1 cellular context compared by ENCODE assay signal in genomic region chr9:114058688-114059046, GRCh38.
TF ChIP-seq lines count a peak whose summit lies in the region.

No MANE protein-coding gene starts in this region.

TF ChIP-seq in HepG2, 621 proteins besides CTCF, POLR2A, EP300 and RAD21 (continues in another document):
- TF ChIP-seq ZNF512B (CRISPR knock-in tag; IDR thresholded peaks at IDR 0.05; ENCODE audit: borderline replicate concordance): 0 out of 2 replicates have a peak, but pooled peaks have one; percentile 36
- no peak for TF ChIP-seq GFI1 (CRISPR knock-in tag; IDR thresholded peaks at IDR 0.05; ENCODE audit: borderline replicate concordance)
- TF ChIP-seq, protein P1, sequence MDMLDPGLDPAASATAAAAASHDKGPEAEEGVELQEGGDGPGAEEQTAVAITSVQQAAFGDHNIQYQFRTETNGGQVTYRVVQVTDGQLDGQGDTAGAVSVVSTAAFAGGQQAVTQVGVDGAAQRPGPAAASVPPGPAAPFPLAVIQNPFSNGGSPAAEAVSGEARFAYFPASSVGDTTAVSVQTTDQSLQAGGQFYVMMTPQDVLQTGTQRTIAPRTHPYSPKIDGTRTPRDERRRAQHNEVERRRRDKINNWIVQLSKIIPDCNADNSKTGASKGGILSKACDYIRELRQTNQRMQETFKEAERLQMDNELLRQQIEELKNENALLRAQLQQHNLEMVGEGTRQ (IDR thresholded peaks at IDR 0.05; ENCODE audit: low read depth, low read length): no peak
- TF ChIP-seq, protein P1 (CRISPR knock-in tag; IDR thresholded peaks at IDR 0.05; ENCODE audit: borderline replicate concordance): no peak
- TF ChIP-seq, protein P2, sequence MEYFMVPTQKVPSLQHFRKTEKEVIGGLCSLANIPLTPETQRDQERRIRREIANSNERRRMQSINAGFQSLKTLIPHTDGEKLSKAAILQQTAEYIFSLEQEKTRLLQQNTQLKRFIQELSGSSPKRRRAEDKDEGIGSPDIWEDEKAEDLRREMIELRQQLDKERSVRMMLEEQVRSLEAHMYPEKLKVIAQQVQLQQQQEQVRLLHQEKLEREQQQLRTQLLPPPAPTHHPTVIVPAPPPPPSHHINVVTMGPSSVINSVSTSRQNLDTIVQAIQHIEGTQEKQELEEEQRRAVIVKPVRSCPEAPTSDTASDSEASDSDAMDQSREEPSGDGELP (IDR thresholded peaks at IDR 0.05; ENCODE audit: borderline replicate concordance, low read depth): no peak
- peak; percentile 52; the same call in 1 of the 2 replicates for TF ChIP-seq THAP7 (CRISPR knock-in tag; IDR thresholded peaks at IDR 0.05)
- TF ChIP-seq DRAP1 (CRISPR knock-in tag; IDR thresholded peaks at IDR 0.05): peak; percentile 38; the same call in 1 of the 2 replicates
- TF ChIP-seq FOXA1 (IDR thresholded peaks at IDR 0.05): no peak
- TF ChIP-seq FOXA1 (CRISPR knock-in tag; IDR thresholded peaks at IDR 0.05): no peak
- TF ChIP-seq ZNF607 (CRISPR knock-in tag; IDR thresholded peaks at IDR 0.05; ENCODE audit: borderline replicate concordance): 0 out of 2 replicates have a peak, but pooled peaks have one; percentile 57
- 0 out of 2 replicates have a peak, but pooled peaks have one; percentile 37 for TF ChIP-seq MEIS1 (CRISPR knock-in tag; IDR thresholded peaks at IDR 0.05; ENCODE audit: borderline replicate concordance)
- no peak for TF ChIP-seq PHF20 (CRISPR knock-in tag; IDR thresholded peaks at IDR 0.05)
- TF ChIP-seq, protein P3, sequence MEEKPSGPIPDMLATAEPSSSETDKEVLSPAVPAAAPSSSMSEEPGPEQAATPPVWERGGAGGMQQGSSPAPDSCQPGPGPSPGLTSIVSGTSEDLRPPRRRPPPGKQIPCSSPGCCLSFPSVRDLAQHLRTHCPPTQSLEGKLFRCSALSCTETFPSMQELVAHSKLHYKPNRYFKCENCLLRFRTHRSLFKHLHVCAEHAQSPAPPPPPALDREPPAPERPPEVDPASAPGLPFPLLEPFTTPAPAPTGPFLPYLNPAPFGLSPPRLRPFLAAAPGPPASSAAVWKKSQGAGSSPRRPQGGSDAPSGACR (CRISPR knock-in tag; IDR thresholded peaks at IDR 0.05): no peak
- TF ChIP-seq, protein P4, sequence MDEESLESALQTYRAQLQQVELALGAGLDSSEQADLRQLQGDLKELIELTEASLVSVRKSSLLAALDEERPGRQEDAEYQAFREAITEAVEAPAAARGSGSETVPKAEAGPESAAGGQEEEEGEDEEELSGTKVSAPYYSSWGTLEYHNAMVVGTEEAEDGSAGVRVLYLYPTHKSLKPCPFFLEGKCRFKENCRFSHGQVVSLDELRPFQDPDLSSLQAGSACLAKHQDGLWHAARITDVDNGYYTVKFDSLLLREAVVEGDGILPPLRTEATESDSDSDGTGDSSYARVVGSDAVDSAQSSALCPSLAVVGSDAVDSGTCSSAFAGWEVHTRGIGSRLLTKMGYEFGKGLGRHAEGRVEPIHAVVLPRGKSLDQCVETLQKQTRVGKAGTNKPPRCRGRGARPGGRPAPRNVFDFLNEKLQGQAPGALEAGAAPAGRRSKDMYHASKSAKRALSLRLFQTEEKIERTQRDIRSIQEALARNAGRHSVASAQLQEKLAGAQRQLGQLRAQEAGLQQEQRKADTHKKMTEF (CRISPR knock-in tag; IDR thresholded peaks at IDR 0.05): 0 out of 2 replicates have a peak, but pooled peaks have one; percentile 39
- peak; percentile 37; the same call in 1 of the 2 replicates for TF ChIP-seq BATF2 (CRISPR knock-in tag; IDR thresholded peaks at IDR 0.05)
- no peak for TF ChIP-seq KLF12 (CRISPR knock-in tag; IDR thresholded peaks at IDR 0.05; ENCODE audit: borderline replicate concordance)
- no peak for TF ChIP-seq ARID2 (CRISPR knock-in tag; IDR thresholded peaks at IDR 0.05; ENCODE audit: borderline replicate concordance)
- TF ChIP-seq RXRB (CRISPR knock-in tag; IDR thresholded peaks at IDR 0.05; ENCODE audit: borderline replicate concordance): no peak
- no peak for TF ChIP-seq MAFK (conservative IDR thresholded peaks at IDR 0.05 in 1 of 2, IDR thresholded peaks at IDR 0.05 in 1 of 2; ENCODE audit: low read length in 2 of 2)
- 0 out of 2 replicates have a peak, but pooled peaks have one; percentile 19 for TF ChIP-seq SETDB1 (CRISPR knock-in tag; IDR thresholded peaks at IDR 0.05; ENCODE audit: borderline replicate concordance)
- TF ChIP-seq SIN3A (IDR thresholded peaks at IDR 0.05; ENCODE audit: borderline replicate concordance, low read depth, low read length): peak; percentile 6; the same call in 1 of the 2 replicates
- no peak for TF ChIP-seq ZNF674 (CRISPR knock-in tag; IDR thresholded peaks at IDR 0.05; ENCODE audit: low read depth)
- TF ChIP-seq ZNF331 (CRISPR knock-in tag; IDR thresholded peaks at IDR 0.05): no peak
- 0 out of 2 replicates have a peak, but pooled peaks have one; percentile 23 for TF ChIP-seq ZNF230 (CRISPR knock-in tag; IDR thresholded peaks at IDR 0.05)
- no peak for TF ChIP-seq PBX3 (CRISPR knock-in tag; IDR thresholded peaks at IDR 0.05; ENCODE audit: borderline replicate concordance)
- TF ChIP-seq TEAD3 (CRISPR knock-in tag; optimal IDR thresholded peaks at IDR 0.05; ENCODE audit: borderline replicate concordance): peak; percentile 72
- TF ChIP-seq ZFP82 (CRISPR knock-in tag; IDR thresholded peaks at IDR 0.05; ENCODE audit: borderline replicate concordance): no peak
- TF ChIP-seq ZIK1 (CRISPR knock-in tag; IDR thresholded peaks at IDR 0.05; ENCODE audit: borderline replicate concordance, low read depth): 0 out of 2 replicates have a peak, but pooled peaks have one; percentile 27
- peak; percentile 57; the same call in 1 of the 2 replicates for TF ChIP-seq ETV5 (CRISPR knock-in tag; IDR thresholded peaks at IDR 0.05; ENCODE audit: borderline replicate concordance)
- TF ChIP-seq BRCA1 (CRISPR knock-in tag; IDR thresholded peaks at IDR 0.05): no peak
- 0 out of 2 replicates have a peak, but pooled peaks have one; percentile 16 for TF ChIP-seq KAT8 (CRISPR knock-in tag; IDR thresholded peaks at IDR 0.05)
- TF ChIP-seq KLF13 (CRISPR knock-in tag; IDR thresholded peaks at IDR 0.05): no peak
- peak; percentile 66 for TF ChIP-seq HNRNPH1 (optimal IDR thresholded peaks at IDR 0.05; ENCODE audit: low read depth, low read length)
- 0 out of 2 replicates have a peak, but pooled peaks have one; percentile 56 for TF ChIP-seq ZNF572 (CRISPR knock-in tag; IDR thresholded peaks at IDR 0.05)
- TF ChIP-seq, protein P5, sequence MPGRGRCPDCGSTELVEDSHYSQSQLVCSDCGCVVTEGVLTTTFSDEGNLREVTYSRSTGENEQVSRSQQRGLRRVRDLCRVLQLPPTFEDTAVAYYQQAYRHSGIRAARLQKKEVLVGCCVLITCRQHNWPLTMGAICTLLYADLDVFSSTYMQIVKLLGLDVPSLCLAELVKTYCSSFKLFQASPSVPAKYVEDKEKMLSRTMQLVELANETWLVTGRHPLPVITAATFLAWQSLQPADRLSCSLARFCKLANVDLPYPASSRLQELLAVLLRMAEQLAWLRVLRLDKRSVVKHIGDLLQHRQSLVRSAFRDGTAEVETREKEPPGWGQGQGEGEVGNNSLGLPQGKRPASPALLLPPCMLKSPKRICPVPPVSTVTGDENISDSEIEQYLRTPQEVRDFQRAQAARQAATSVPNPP (CRISPR knock-in tag; IDR thresholded peaks at IDR 0.05): no peak
- TF ChIP-seq, protein P6, sequence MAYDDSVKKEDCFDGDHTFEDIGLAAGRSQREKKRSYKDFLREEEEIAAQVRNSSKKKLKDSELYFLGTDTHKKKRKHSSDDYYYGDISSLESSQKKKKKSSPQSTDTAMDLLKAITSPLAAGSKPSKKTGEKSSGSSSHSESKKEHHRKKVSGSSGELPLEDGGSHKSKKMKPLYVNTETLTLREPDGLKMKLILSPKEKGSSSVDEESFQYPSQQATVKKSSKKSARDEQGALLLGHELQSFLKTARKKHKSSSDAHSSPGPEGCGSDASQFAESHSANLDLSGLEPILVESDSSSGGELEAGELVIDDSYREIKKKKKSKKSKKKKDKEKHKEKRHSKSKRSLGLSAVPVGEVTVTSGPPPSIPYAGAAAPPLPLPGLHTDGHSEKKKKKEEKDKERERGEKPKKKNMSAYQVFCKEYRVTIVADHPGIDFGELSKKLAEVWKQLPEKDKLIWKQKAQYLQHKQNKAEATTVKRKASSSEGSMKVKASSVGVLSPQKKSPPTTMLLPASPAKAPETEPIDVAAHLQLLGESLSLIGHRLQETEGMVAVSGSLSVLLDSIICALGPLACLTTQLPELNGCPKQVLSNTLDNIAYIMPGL (CRISPR knock-in tag; IDR thresholded peaks at IDR 0.05; ENCODE audit: borderline replicate concordance in 1 of 2, low read depth in 1 of 2): 0 out of 4 replicates have a peak, but pooled peaks have one; percentile 16 to 27
- no peak for TF ChIP-seq ELF4 (CRISPR knock-in tag; IDR thresholded peaks at IDR 0.05; ENCODE audit: borderline replicate concordance)
- no peak for TF ChIP-seq ZNF441 (CRISPR knock-in tag; IDR thresholded peaks at IDR 0.05; ENCODE audit: borderline replicate concordance)
- no peak for TF ChIP-seq E2F2 (CRISPR knock-in tag; IDR thresholded peaks at IDR 0.05; ENCODE audit: borderline replicate concordance)
